ENCODE assay signal across 9 cellular contexts in genomic region chrX:13029341-13029740, GRCh38. TPM values are rescaled to one million over a fixed set of nuclear protein-coding genes. Genes with fewer than 3 reads are reported as not detected.
DNase-seq lines count a peak whose midpoint lies in the region; ATAC-seq, FAIRE-seq and TF ChIP-seq lines count a peak whose summit lies in the region.
"Had no signal": no experiment of that assay in that cellular context is flagged by ENCODE, and none has a peak within 500 bp of the region (broad histone marks: within the 10 kb centered on the region; RNA-seq: fewer than 3 reads in every experiment).

No MANE protein-coding gene starts in this region.

- ATAC-seq in Right ventricle myocardium inferior (peak; percentile 48), lung (ENCODE audit: insufficient read depth, low FRiP score) (no peak)

- intact Hi-C loops in Right ventricle myocardium inferior (cut with DNase I) (loop anchor here (5.0 kb wide), 1 partner anchor 37 kb away; no protein-coding TSS in a partner anchor), cardiac septum (cut with DNase I) (loop anchor here (5.0 kb wide), 1 partner anchor 47 kb away; no protein-coding TSS in a partner anchor), MCF 10A (cut with micrococcal nuclease) (no loop called here)

- H3K27me3 Mint-ChIP-seq in MCF 10A (ENCODE audit: insufficient read depth, unreplicated experiment) = peaks cover 63% of the 10 kb centered on the region

- H3K4me3 Mint-ChIP-seq in MCF 10A (ENCODE audit: unreplicated experiment) = peak overlapping the region; percentile 14

- 6 to 14% methylated on average over 5 of the region's 5 CpGs for WGBS in lung, 2 donors

- BruUV-seq in MCF 10A (replicated peaks; lab: Mats Ljungman, UMichigan) = no TSS peak

- H3K27ac Mint-ChIP-seq in MCF 10A (ENCODE audit: low read depth, unreplicated experiment) = peak overlapping the region; percentile 9

- H3K27me3 ChIP-seq in lung (ENCODE audit: control insufficient read depth, insufficient read depth) (no peaks in the 10 kb centered on the region), WERI-Rb-1 (ENCODE audit: insufficient read depth, low read depth, severe bottlenecking) (no peaks in the 10 kb centered on the region)

- H3K9me3 ChIP-seq in lung (ENCODE audit: control insufficient read depth in 2 of 2, insufficient read depth in 1 of 2, low read length in 1 of 2) (no peaks in the 10 kb centered on the region), WERI-Rb-1 (ENCODE audit: severe bottlenecking) (no peaks in the 10 kb centered on the region)

- POLR2A ChIA-PET in MCF 10A (lab: Yijun Ruan, JAX) = interaction anchor here (0.6 kb wide), 1 partner anchor 150 kb away, joined by 3 read pairs; no protein-coding TSS in a partner anchor

- peaks cover 19% of the 10 kb centered on the region for H3K4me1 Mint-ChIP-seq in MCF 10A (ENCODE audit: insufficient read depth, unreplicated experiment)

- H3K4me1 ChIP-seq in lung (ENCODE audit: control insufficient read depth in 2 of 2, insufficient read depth in 2 of 2, low read length in 2 of 2) = peaks cover 2 to 3% of the 10 kb centered on the region in 2 donors

- DNase-seq in Right ventricle myocardium inferior (ENCODE audit: missing footprints) = no peak
- no peak for DNase-seq in cardiac septum (ENCODE audit: low spot score)
- DNase-seq in MCF 10A (ENCODE audit: unreplicated experiment) = peak; percentile 69
- DNase-seq in lung (ENCODE audit: low spot score) = no peak
- peak; percentile 18 for DNase-seq in urothelium cell line (ENCODE audit: low spot score)
- DNase-seq in NCI-H2171 (lab: John Stamatoyannopoulos, UW) = no peak
- DNase-seq in stimulated activated CD4-positive, alpha-beta T cell treated with anti-CD3 and anti-CD28 coated beads, Interleukin-2, amount 100 ng/mL, for 24 hours = no peak
- DNase-seq in WERI-Rb-1 = no peak
- DNase-seq: NCI-H510A treated with DMSO at 0.1 percent for 48 hours had no signal

- TF ChIP-seq CTCF in MCF 10A (IDR thresholded peaks at IDR 0.05; ENCODE audit: unreplicated experiment) (no peak), lung (IDR thresholded peaks at IDR 0.05; ENCODE audit: control extremely low read depth, extremely low read depth) (no peak), WERI-Rb-1 (IDR thresholded peaks at IDR 0.05; ENCODE audit: low read depth, low read length) (no peak)

- CTCF ChIA-PET in MCF 10A (lab: Yijun Ruan, JAX) = interaction anchor here (1.1 kb wide), 1 partner anchor 83 kb away, joined by 4 read pairs; no protein-coding TSS in a partner anchor

- no peaks in the 10 kb centered on the region for H3K9me3 Mint-ChIP-seq in MCF 10A (ENCODE audit: unreplicated experiment)

- no peaks in the 10 kb centered on the region for H3K36me3 Mint-ChIP-seq in MCF 10A (ENCODE audit: insufficient read depth, unreplicated experiment)

- H3K4me3 ChIP-seq in lung (no peak overlapping the region), WERI-Rb-1 (ENCODE audit: low read depth, low read length) (no peak overlapping the region)

- no peak for FAIRE-seq in urothelium cell line (lab: Jason Lieb, UNC)

- H3K27ac ChIP-seq in lung (ENCODE audit: low read depth in 1 of 2, low read length in 1 of 2) = peak overlapping the region; percentile 45 to 80
- H3K27ac ChIP-seq in WERI-Rb-1 = no peak overlapping the region

- H3K36me3 ChIP-seq in lung (ENCODE audit: control insufficient read depth in 2 of 2, insufficient read depth in 2 of 2, low read length in 2 of 2) (no peaks in the 10 kb centered on the region), WERI-Rb-1 (no peaks in the 10 kb centered on the region)

RNA-seq across cellular contexts. Expression of gene FAM9C, which starts 15.1 kb away (rescaled TPM):
- total RNA-seq in Right ventricle myocardium inferior (0.38 TPM), cardiac septum (not detected), MCF 10A (2022) (not detected in 2 replicates), lung (under 1 TPM; 0.09 to 0.28 TPM)
- under 1 TPM in 1 of 2 donors, not detected in 1; 0.01 TPM for polyA plus RNA-seq in lung

RNA-seq across cellular contexts. Expression of gene TMSB4X, which starts 54.4 kb away (rescaled TPM):
- total RNA-seq in Right ventricle myocardium inferior = 1,134 TPM
- total RNA-seq in cardiac septum = 921 TPM
- total RNA-seq in MCF 10A (2022) = 801 and 901 TPM in 2 replicates
- 1,000 to 10,000 TPM; 4,686 to 8,614 TPM for total RNA-seq in lung
- polyA plus RNA-seq in lung = 1,000 to 10,000 TPM; 7,790 to 9,527 TPM

Comparison
In these comparisons a context has a peak if more than half of its experiments do, and no peak if none do; other contexts are left out.
1. DNase-seq: peak in MCF 10A (single experiment) and urothelium cell line (single experiment); none in Right ventricle myocardium inferior (single experiment), cardiac septum (single experiment), lung (single experiment), NCI-H2171 (single experiment), stimulated activated CD4-positive, alpha-beta T cell treated with anti-CD3 and anti-CD28 coated beads, Interleukin-2, amount 100 ng/mL, for 24 hours (0 of 2) and WERI-Rb-1 (single experiment).